In genomic region chr9:114503009-114503408, GRCh38 we compare ENCODE assay signal across 11 cellular contexts. TPM values are rescaled to one million over a fixed set of nuclear protein-coding genes. Genes with fewer than 3 reads are reported as not detected.
DNase-seq lines count a peak whose midpoint lies in the region; ATAC-seq and TF ChIP-seq lines count a peak whose summit lies in the region.
"Had no signal": no experiment of that assay in that cellular context is flagged by ENCODE, and none has a peak within 500 bp of the region (broad histone marks: within the 10 kb centered on the region; RNA-seq: fewer than 3 reads in every experiment).

No MANE protein-coding gene starts in this region.

- no peak for TF ChIP-seq CTCF in ovary (IDR thresholded peaks at IDR 0.05)
- TF ChIP-seq CTCF in psoas muscle (IDR thresholded peaks at IDR 0.05): no peak

- H3K27me3 ChIP-seq in ovary: no peaks in the 10 kb centered on the region
- peaks cover 0 to 77% (median 17%) of the 10 kb centered on the region in 3 donors for H3K27me3 ChIP-seq in psoas muscle (ENCODE audit: insufficient read depth in 3 of 3, low read length in 2 of 3)

- ATAC-seq in psoas muscle: no peak
- ATAC-seq in GM19035 (IDR thresholded peaks at IDR 0.05; ENCODE audit: unreplicated experiment): no peak
- ATAC-seq: Right ventricle myocardium inferior had no signal

- peak overlapping the region in 1 of 2 donors; percentile 52 for H3K27ac ChIP-seq in ovary
- no peak overlapping the region for H3K27ac ChIP-seq in psoas muscle

- in situ Hi-C loops in KBM-7 (cut with MboI; ENCODE audit: low pct_unique_long_range_greater_than_20kb, low sequenced_read_pairs): no loop called here

- 45 to 60% (median 56%) methylated on average over 7 of the region's 7 CpGs for WGBS in ovary, 3 donors
- 65 to 78% (median 72%) methylated on average over 7 of the region's 7 CpGs for WGBS in psoas muscle, 3 donors

- no peaks in the 10 kb centered on the region for H3K36me3 ChIP-seq in ovary
- H3K36me3 ChIP-seq in psoas muscle (ENCODE audit: insufficient read depth in 1 of 2, low read depth in 1 of 2): no peaks in the 10 kb centered on the region

- TF ChIP-seq EP300 in ovary (IDR thresholded peaks at IDR 0.05): no peak

- H3K9me3 ChIP-seq in ovary: no peaks in the 10 kb centered on the region
- H3K9me3 ChIP-seq in psoas muscle: no peaks in the 10 kb centered on the region

- TF ChIP-seq POLR2A in ovary (IDR thresholded peaks at IDR 0.05): no peak

- H3K4me3 ChIP-seq in ovary (peak overlapping the region; percentile 80), psoas muscle (no peak overlapping the region)

- DNase-seq in DMS79 (lab: John Stamatoyannopoulos, UW): peak; percentile 66
- DNase-seq in NCI-H345 treated with DMSO at 0.1 percent for 48 hours (lab: John Stamatoyannopoulos, UW; ENCODE audit: unreplicated experiment): peak; percentile 49
- peak; percentile 25 for DNase-seq in cerebellar cortex (ENCODE audit: low spot score)
- peak in 1 of 5 donors; percentile 40 for DNase-seq in ovary
- no peak for DNase-seq in psoas muscle
- DNase-seq in KBM-7: no peak
- no peak for DNase-seq in activated gamma-delta T cell treated with Interleukin-2 at 50 U/mL for 16 hours
- DNase-seq: activated effector memory CD4-positive, alpha-beta T cell treated with Interleukin-2 at 50 U/mL for 16 hours; stimulated activated naive CD4-positive, alpha-beta T cell had no signal

- H3K4me1 ChIP-seq in ovary (ENCODE audit: insufficient read depth): peaks cover 8% of the 10 kb centered on the region
- no peaks in the 10 kb centered on the region for H3K4me1 ChIP-seq in psoas muscle

- intact Hi-C loops in ovary (cut with DNase I) (loop anchor here in 1 of 4 donors (10.0 kb wide), 1 partner anchor 82 kb away; the partner anchor contains the start of gene ATP6V1G1), psoas muscle (cut with DNase I) (no loop called here)

RNA-seq across cellular contexts. Expression of gene WHRN, which starts 2.3 kb away (rescaled TPM):
- 10 to 100 TPM; 13.4 to 28.5 (median 25.6) TPM for total RNA-seq in ovary
- 10 to 100 TPM in 1 of 2 donors, 1 to 10 TPM in 1; 1.7 to 10.4 TPM for polyA plus RNA-seq in ovary
- total RNA-seq in psoas muscle: under 1 TPM; 0.15 to 0.62 (median 0.21) TPM
- polyA plus RNA-seq in psoas muscle: under 1 TPM; 0.07 to 0.31 (median 0.12) TPM

Comparison
In these comparisons a context has a peak if more than half of its experiments do, and no peak if none do; other contexts are left out.
1. DNase-seq: peak in DMS79 (single experiment), NCI-H345 treated with DMSO at 0.1 percent for 48 hours (single experiment) and cerebellar cortex (single experiment); none in psoas muscle (0 of 2), KBM-7 (single experiment) and activated gamma-delta T cell treated with Interleukin-2 at 50 U/mL for 16 hours (single experiment).
2. RNA of gene WHRN, which starts 2.3 kb away (total RNA-seq): 13.4 to 28.5 TPM in ovary; 0.15 to 0.62 TPM in psoas muscle; every median in the first group is over 4 times any median in the second.